In the genomic region with DNA sequence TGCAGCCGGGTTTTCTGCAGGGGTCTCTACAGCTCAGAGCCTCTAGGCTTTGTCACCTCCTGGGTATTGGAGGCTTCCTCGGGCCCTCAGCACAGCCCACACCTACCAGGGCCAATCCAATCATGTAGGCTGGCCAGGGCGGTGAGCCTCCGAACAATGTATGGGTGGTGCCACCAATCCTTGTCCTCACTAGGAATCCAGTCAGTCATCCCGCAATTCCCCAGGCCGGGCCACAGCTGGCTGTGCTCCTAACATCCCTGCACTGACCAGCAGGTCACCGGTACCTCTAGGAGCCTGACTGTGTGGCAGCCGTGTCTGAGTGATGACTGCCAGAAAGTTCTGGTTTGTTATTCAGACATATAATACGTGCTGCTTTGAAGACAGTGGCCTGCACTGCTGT, we compare ENCODE assay signal across 1 cellular context.
TF ChIP-seq lines count a peak whose summit lies in the region.

No MANE protein-coding gene starts in this region.

TF ChIP-seq in IMR-90, 13 proteins besides CTCF, POLR2A, EP300 and RAD21 (continued from another document):
- no peak for TF ChIP-seq MXI1 (IDR thresholded peaks at IDR 0.05; ENCODE audit: borderline replicate concordance, low read depth, low read length)
- TF ChIP-seq RFX5 (IDR thresholded peaks at IDR 0.05; ENCODE audit: low read depth, low read length), result no peak
- no peak for TF ChIP-seq MAFK (IDR thresholded peaks at IDR 0.05; ENCODE audit: low read depth, low read length)
- no peak for TF ChIP-seq CEBPB (IDR thresholded peaks at IDR 0.05; ENCODE audit: low read depth, low read length)
- TF ChIP-seq NFE2L2 (IDR thresholded peaks at IDR 0.05; ENCODE audit: low read depth, low read length), result no peak
- no peak for TF ChIP-seq BHLHE40 (IDR thresholded peaks at IDR 0.05; ENCODE audit: low read depth, low read length)
